8 cellular contexts compared by ENCODE assay signal in the genomic region with DNA sequence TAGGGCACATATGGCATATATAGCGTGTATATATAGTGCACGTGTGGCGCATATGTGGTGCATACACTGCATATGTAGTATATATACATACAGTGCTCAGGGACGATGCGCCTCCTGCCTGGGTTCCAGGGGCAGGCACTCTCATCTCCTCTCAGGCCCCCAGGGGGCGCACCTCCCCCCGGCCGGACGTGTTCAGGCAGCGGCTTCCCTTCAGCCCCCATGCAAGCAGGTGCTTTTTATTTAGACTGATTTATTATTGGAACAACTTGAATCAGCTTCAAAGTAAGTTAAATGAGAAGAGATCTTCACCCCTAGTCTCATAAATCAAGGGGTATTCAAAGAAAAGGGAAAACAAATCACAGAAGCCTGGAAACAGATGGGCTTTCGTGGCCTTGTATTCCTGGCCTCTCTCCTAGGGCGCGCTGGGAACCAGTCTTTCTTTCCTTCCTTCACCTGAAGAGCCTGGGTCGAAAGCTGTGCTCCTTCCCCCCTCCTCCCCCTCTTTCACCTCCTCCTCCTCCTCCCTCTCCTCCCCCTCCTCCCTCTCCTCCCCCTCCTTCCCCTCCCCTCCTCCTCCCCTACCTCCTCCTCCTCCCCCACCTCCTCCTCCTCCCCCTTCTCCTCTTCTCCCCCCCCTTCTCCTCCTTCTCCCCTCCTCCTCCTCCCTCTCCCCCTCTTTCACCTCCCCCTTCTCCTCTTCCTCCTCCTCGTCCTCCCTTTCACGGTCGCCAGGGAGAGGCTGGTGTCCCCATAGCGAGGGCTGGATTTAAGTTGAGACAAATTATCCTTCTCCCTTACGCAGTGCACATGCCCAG.
DNase-seq lines count a peak whose midpoint lies in the region; ATAC-seq and TF ChIP-seq lines count a peak whose summit lies in the region.

No MANE protein-coding gene starts in this region.

- H3K4me1 Mint-ChIP-seq in T-helper 2 cell treated with Interferon-gamma antibody and Interleukin-4, amounts not matched to agents 5 μg/mL and 100 μg/mL, for 36 hours (ENCODE audit: low read depth), result no peaks in the 10 kb centered on the region

- H3K36me3 Mint-ChIP-seq in T-helper 2 cell treated with Interferon-gamma antibody and Interleukin-4, amounts not matched to agents 5 μg/mL and 100 μg/mL, for 36 hours (ENCODE audit: low read depth), result no peaks in the 10 kb centered on the region

- intact Hi-C loops in adrenal gland (cut with DNase I), result loop anchor here (5.0 kb wide), 1 partner anchor 305 kb away; no protein-coding TSS in a partner anchor

- no peaks in the 10 kb centered on the region for H3K9me3 Mint-ChIP-seq in T-helper 2 cell treated with Interferon-gamma antibody and Interleukin-4, amounts not matched to agents 5 μg/mL and 100 μg/mL, for 36 hours

- H3K27ac Mint-ChIP-seq in T-helper 2 cell treated with Interferon-gamma antibody and Interleukin-4, amounts not matched to agents 5 μg/mL and 100 μg/mL, for 36 hours, result no peak overlapping the region

- DNase-seq in GM06990 (ENCODE audit: extremely low read depth, insufficient read length) (peak; percentile 71), NCI-H1105 (lab: John Stamatoyannopoulos, UW) (peak; percentile 66), adrenal gland (peak; percentile 37 to 71 (median 65)), left kidney (ENCODE audit: low read depth, low spot score) (peak; percentile 97)
- peak; percentile 40 for DNase-seq in T-helper 2 cell treated with Interferon-gamma antibody and Interleukin-4, amounts not matched to agents 5 μg/mL and 100 μg/mL, for 36 hours (ENCODE audit: low spot score)
- DNase-seq in stimulated activated CD8-positive, alpha-beta memory T cell treated with anti-CD3 and anti-CD28 coated beads, Interleukin-15, amount 100 ng/mL, for 48 hours (ENCODE audit: low read depth in 2 of 2), result peak; percentile 46 to 53

- TF ChIP-seq CTCF in GM06990 (IDR thresholded peaks at IDR 0.05; ENCODE audit: insufficient read depth, low read length, poor library complexity, severe bottlenecking) (peak; percentile 94), adrenal gland (IDR thresholded peaks at IDR 0.05) (peak; percentile 62 to 81 (median 72))

- 17 to 29% (median 24%) methylated on average over 18 to 19 of the region's 19 CpGs for WGBS in adrenal gland, 4 donors

- no peaks in the 10 kb centered on the region for H3K36me3 ChIP-seq in GM06990 (ENCODE audit: control insufficient read depth, insufficient read depth, low read length)
- H3K36me3 ChIP-seq in adrenal gland (replicated peaks in 1 of 2), result no peaks in the 10 kb centered on the region

- H3K27me3 ChIP-seq in GM06990 (replicated peaks; ENCODE audit: control insufficient read depth, insufficient read depth, low read length) (peaks cover 8% of the 10 kb centered on the region), adrenal gland (peaks cover 4% of the 10 kb centered on the region)

- TF ChIP-seq POLR2A in adrenal gland (IDR thresholded peaks at IDR 0.05), result no peak

- ATAC-seq in GM21390 (IDR thresholded peaks at IDR 0.05; ENCODE audit: unreplicated experiment), result no peak
- ATAC-seq in HG03378 (IDR thresholded peaks at IDR 0.05; ENCODE audit: unreplicated experiment), result no peak

- H3K9me3 ChIP-seq in adrenal gland (replicated peaks in 1 of 3), result no peaks in the 10 kb centered on the region

- H3K4me1 ChIP-seq in adrenal gland (replicated peaks in 1 of 2), result peaks cover 0 to 9% of the 10 kb centered on the region in 2 donors

- H3K4me3 ChIP-seq in GM06990 (replicated peaks; ENCODE audit: low read depth, low read length) (no peak overlapping the region), adrenal gland (no peak overlapping the region)

- H3K27me3 Mint-ChIP-seq in T-helper 2 cell treated with Interferon-gamma antibody and Interleukin-4, amounts not matched to agents 5 μg/mL and 100 μg/mL, for 36 hours (ENCODE audit: low read depth), result peaks cover 32% of the 10 kb centered on the region

- H3K27ac ChIP-seq in adrenal gland, result no peak overlapping the region

- H3K4me3 Mint-ChIP-seq in T-helper 2 cell treated with Interferon-gamma antibody and Interleukin-4, amounts not matched to agents 5 μg/mL and 100 μg/mL, for 36 hours, result no peak overlapping the region

Comparison
In these comparisons a context has a peak if more than half of its experiments do, and no peak if none do; other contexts are left out.
1. DNase-seq: peak in every context shown above with its lines; median percentile 97 in left kidney; 71 in GM06990; 66 in NCI-H1105; 65 in adrenal gland; 50 in stimulated activated CD8-positive, alpha-beta memory T cell treated with anti-CD3 and anti-CD28 coated beads, Interleukin-15, amount 100 ng/mL, for 48 hours; 40 in T-helper 2 cell treated with Interferon-gamma antibody and Interleukin-4, amounts not matched to agents 5 μg/mL and 100 μg/mL, for 36 hours.